Comparison of ENCODE assay signal across 8 cellular contexts in genomic region chr2:99140056-99140859, GRCh38. TPM values are rescaled to one million over a fixed set of nuclear protein-coding genes. Genes with fewer than 3 reads are reported as not detected.
DNase-seq lines count a peak whose midpoint lies in the region; ATAC-seq and TF ChIP-seq lines count a peak whose summit lies in the region.

No MANE protein-coding gene starts in this region.

- peak overlapping the region; percentile 86 for H3K27ac ChIP-seq in hepatocyte

- H3K9me2 ChIP-seq in hepatocyte (replicated peaks; ENCODE audit: insufficient read depth): no peaks in the 10 kb centered on the region

- peak overlapping the region; percentile 52 for H3K9ac ChIP-seq in skeletal muscle satellite cell (ENCODE audit: low read depth, low read length)

- H3K4me2 ChIP-seq in hepatocyte (peak overlapping the region; percentile 86), skeletal muscle satellite cell (ENCODE audit: low read length) (peak overlapping the region; percentile 98)

- peak overlapping the region; percentile 87 for H2AFZ ChIP-seq in hepatocyte

- H3K4me3 ChIP-seq in WI38 (ENCODE audit: low read depth, low read length) (peak overlapping the region; percentile 67), hepatocyte (peak overlapping the region; percentile 59), skeletal muscle satellite cell (ENCODE audit: low read length) (peak overlapping the region; percentile 81)

- peaks cover 14% of the 10 kb centered on the region for H3K79me2 ChIP-seq in hepatocyte

- ATAC-seq in HG03025 (IDR thresholded peaks at IDR 0.05; ENCODE audit: low FRiP score, unreplicated experiment): no peak
- no peak for ATAC-seq in HG03520 (IDR thresholded peaks at IDR 0.05; ENCODE audit: unreplicated experiment)
- no peak for ATAC-seq in GM18519 (IDR thresholded peaks at IDR 0.05; ENCODE audit: low FRiP score, unreplicated experiment)

- TF ChIP-seq CTCF in WI38 (IDR thresholded peaks at IDR 0.05; ENCODE audit: low read depth, low read length): no peak
- TF ChIP-seq CTCF in hepatocyte (IDR thresholded peaks at IDR 0.05; ENCODE audit: poor library complexity): no peak

- H3K36me3 ChIP-seq in hepatocyte (replicated peaks; ENCODE audit: insufficient read depth, low read depth) (no peaks in the 10 kb centered on the region), skeletal muscle satellite cell (ENCODE audit: insufficient read depth, low read length) (no peaks in the 10 kb centered on the region)

- no peaks in the 10 kb centered on the region for H3K27me3 ChIP-seq in hepatocyte
- H3K27me3 ChIP-seq in skeletal muscle satellite cell (ENCODE audit: control insufficient read depth, insufficient read depth, low read length): no peaks in the 10 kb centered on the region

- no peaks in the 10 kb centered on the region for H3K4me1 ChIP-seq in hepatocyte (ENCODE audit: insufficient read depth)
- H3K4me1 ChIP-seq in skeletal muscle satellite cell (ENCODE audit: control insufficient read depth, insufficient read depth, low read length): peaks cover 9% of the 10 kb centered on the region

- H4K20me1 ChIP-seq in hepatocyte (ENCODE audit: insufficient read depth, poor library complexity, severe bottlenecking): no peaks in the 10 kb centered on the region

- 30% methylated on average over 17 of the region's 17 CpGs for WGBS in hepatocyte (ENCODE audit: low lambda C conversion rate, missing lambda C conversion rate)

- DNase-seq in HCEC 1CT: peak; percentile 41
- DNase-seq in hepatocyte (ENCODE audit: low spot score): no peak
- no peak for DNase-seq in COLO829 (ENCODE audit: low spot score)

- H3K9me3 ChIP-seq in hepatocyte (ENCODE audit: low read depth) (no peaks in the 10 kb centered on the region), skeletal muscle satellite cell (replicated peaks; ENCODE audit: low read length) (no peaks in the 10 kb centered on the region)

RNA-seq across cellular contexts. Expression of gene C2orf15, which starts 1.2 kb away (rescaled TPM):
- total RNA-seq in hepatocyte: 5.9 and 10.0 TPM in 2 replicates
- polyA plus RNA-seq in hepatocyte: 5.8 and 8.9 TPM in 2 replicates
- under 0.01 and 0.44 TPM in 2 replicates for total RNA-seq in skeletal muscle satellite cell (2012; rRNA removed)

RNA-seq across cellular contexts. Expression of gene TSGA10, which starts 14.5 kb away (rescaled TPM):
- 8.8 and 14.1 TPM in 2 replicates for total RNA-seq in hepatocyte
- polyA plus RNA-seq in hepatocyte: 5.2 and 5.7 TPM in 2 replicates
- total RNA-seq in skeletal muscle satellite cell (2012; rRNA removed): 4.6 and 5.2 TPM in 2 replicates

RNA-seq across cellular contexts. Expression of gene LIPT1, which starts 14.5 kb away (rescaled TPM):
- total RNA-seq in hepatocyte: 5.9 and 6.1 TPM in 2 replicates
- 5.8 and 5.9 TPM in 2 replicates for polyA plus RNA-seq in hepatocyte
- 5.6 and 7.2 TPM in 2 replicates for total RNA-seq in skeletal muscle satellite cell (2012; rRNA removed)

RNA-seq across cellular contexts. Expression of gene MITD1, which starts 40.6 kb away (rescaled TPM):
- 41.1 and 44.8 TPM in 2 replicates for total RNA-seq in hepatocyte
- 32.7 and 36.7 TPM in 2 replicates for polyA plus RNA-seq in hepatocyte
- total RNA-seq in skeletal muscle satellite cell (2012; rRNA removed): 18.6 and 23.1 TPM in 2 replicates

RNA-seq across cellular contexts. Expression of gene MRPL30, which starts 40.7 kb away (rescaled TPM):
- 36.6 TPM in 2 replicates for total RNA-seq in hepatocyte
- polyA plus RNA-seq in hepatocyte: 18.5 and 19.4 TPM in 2 replicates
- 44.3 and 45.4 TPM in 2 replicates for total RNA-seq in skeletal muscle satellite cell (2012; rRNA removed)
